13 cellular contexts compared by ENCODE assay signal in the genomic region with DNA sequence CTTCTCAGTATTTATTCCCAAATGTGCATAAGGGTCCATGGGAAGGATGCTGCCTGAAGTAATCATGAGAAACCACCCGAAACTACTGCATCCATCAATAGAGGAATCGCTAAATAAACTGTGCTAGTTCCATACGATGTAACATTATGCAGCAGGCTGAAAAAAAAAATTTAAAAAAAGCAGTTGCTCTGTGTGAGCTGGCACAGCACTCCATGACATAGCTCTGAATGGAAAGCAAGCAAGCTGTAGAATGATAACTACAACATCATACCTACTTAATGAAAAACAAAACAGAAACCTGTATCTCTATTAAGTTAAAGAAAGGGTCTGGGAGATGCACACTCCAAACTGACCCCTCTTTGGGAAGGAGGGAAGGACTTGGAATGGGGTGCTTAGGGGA. TPM values are rescaled to one million over a fixed set of nuclear protein-coding genes. Genes with fewer than 3 reads are reported as not detected.
DNase-seq lines count a peak whose midpoint lies in the region; ATAC-seq lines count a peak whose summit lies in the region.
"Had no signal": no experiment of that assay in that cellular context is flagged by ENCODE, and none has a peak within 500 bp of the region (broad histone marks: within the 10 kb centered on the region; RNA-seq: fewer than 3 reads in every experiment).

No MANE protein-coding gene starts in this region.

- H3K4me3 ChIP-seq in GM23248 (no peak overlapping the region), SJCRH30 (no peak overlapping the region), trophoblast cell (ENCODE audit: low read depth, low read length) (no peak overlapping the region)

- H3K79me1 ChIP-seq in trophoblast cell (ENCODE audit: low read length), result peaks cover 56% of the 10 kb centered on the region

- H2AK5ac ChIP-seq in trophoblast cell (ENCODE audit: low read length), result no peak overlapping the region

- H3K4me1 ChIP-seq in GM23248 (ENCODE audit: insufficient read depth) (peaks cover 62% of the 10 kb centered on the region), SJCRH30 (peaks cover 74% of the 10 kb centered on the region), trophoblast cell (ENCODE audit: control insufficient read depth in 1 of 2, insufficient read depth in 2 of 2, low read length in 2 of 2) (peaks cover 76 to 80% of the 10 kb centered on the region in 2 experiments)

- no peak overlapping the region for H3K23ac ChIP-seq in trophoblast cell (ENCODE audit: low read length)

- H3K4ac ChIP-seq in trophoblast cell (ENCODE audit: low read depth, low read length), result no peak overlapping the region

- H3K4me2 ChIP-seq in GM23248 (ENCODE audit: unreplicated experiment), result peak overlapping the region; percentile 63
- peak overlapping the region; percentile 32 for H3K4me2 ChIP-seq in trophoblast cell (ENCODE audit: low read length)

- H2BK12ac ChIP-seq in trophoblast cell (ENCODE audit: low read length), result no peak overlapping the region

- H3K18ac ChIP-seq in trophoblast cell (ENCODE audit: low read length), result peak overlapping the region; percentile 39

- H3K9me2 ChIP-seq in GM23248 (ENCODE audit: insufficient read depth), result no peaks in the 10 kb centered on the region

- peak overlapping the region; percentile 52 for H3K14ac ChIP-seq in trophoblast cell (ENCODE audit: low read length)

- peaks cover 64% of the 10 kb centered on the region for H3K79me2 ChIP-seq in GM23248 (ENCODE audit: insufficient read depth)
- H3K79me2 ChIP-seq in trophoblast cell (ENCODE audit: control insufficient read depth, insufficient read depth, low read length, poor library complexity), result peaks cover 22% of the 10 kb centered on the region

- peak overlapping the region; percentile 86 for H2BK5ac ChIP-seq in trophoblast cell (ENCODE audit: low read depth, low read length, poor library complexity)

- WGBS in GM23248 (ENCODE audit: low coverage in 1 of 2, low lambda C conversion rate in 2 of 2, missing lambda C conversion rate in 2 of 2), 2 experiments, result 27 to 33% methylated on average over 3 of the region's 3 CpGs
- WGBS in trophoblast cell (ENCODE audit: extremely low coverage, insufficient coverage, insufficient read length), result no CpG with 5 or more reads among the region's 3 CpGs

- DNase-seq in GM23248, result peak; percentile 63
- no peak for DNase-seq in SJCRH30
- no peak for DNase-seq in epithelial cell of prostate (ENCODE audit: low read depth, low spot score)
- no peak for DNase-seq in trophoblast cell
- DNase-seq in NCI-H82 treated with DMSO at 0.1 percent for 48 hours (lab: John Stamatoyannopoulos, UW; ENCODE audit: unreplicated experiment), result no peak
- DNase-seq in A172 (ENCODE audit: low spot score), result no peak
- no peak for DNase-seq in activated CD4-positive, alpha-beta T cell treated with anti-CD3 and anti-CD28 coated beads for 4 hours
- DNase-seq: activated CD4-positive, alpha-beta memory T cell treated with anti-CD3 and anti-CD28 coated beads, Interleukin-2, amount 10 ng/mL, durations not matched to agents 7 days and 5 days; CD4-positive, alpha-beta T cell; GDM1; stimulated activated naive CD8-positive, alpha-beta T cell treated with anti-CD3 and anti-CD28 coated beads, Interleukin-15, Interleukin-2, amounts not matched to agents 100 U/mL and 50 U/mL, for 24 hours; T-helper 9 cell had no signal

- H3K36me3 ChIP-seq in GM23248 (ENCODE audit: low read depth), result no peaks in the 10 kb centered on the region
- no peaks in the 10 kb centered on the region; the same call in 1 of the 2 replicates for H3K36me3 ChIP-seq in SJCRH30
- peaks cover 4 to 13% of the 10 kb centered on the region in 2 experiments for H3K36me3 ChIP-seq in trophoblast cell (ENCODE audit: control insufficient read depth in 1 of 2, insufficient read depth in 2 of 2, low read length in 2 of 2)

- peak overlapping the region; percentile 76 for H2BK120ac ChIP-seq in trophoblast cell (ENCODE audit: insufficient read depth, low read length, poor library complexity)

- H3K27me3 ChIP-seq in GM23248 (replicated peaks; ENCODE audit: insufficient read depth) (no peaks in the 10 kb centered on the region), SJCRH30 (no peaks in the 10 kb centered on the region), trophoblast cell (ENCODE audit: insufficient read depth, low read length) (no peaks in the 10 kb centered on the region)

- H4K91ac ChIP-seq in trophoblast cell (ENCODE audit: low read depth, low read length), result peak overlapping the region; percentile 95

- H4K8ac ChIP-seq in trophoblast cell (ENCODE audit: low read depth, low read length), result peak overlapping the region; percentile 22

- H4K12ac ChIP-seq in trophoblast cell (ENCODE audit: low read depth, low read length), result no peak overlapping the region

- H2AFZ ChIP-seq in GM23248 (no peak overlapping the region), trophoblast cell (ENCODE audit: insufficient read depth, low read length, poor library complexity) (no peak overlapping the region)

- peaks cover 54% of the 10 kb centered on the region for H3F3A ChIP-seq in GM23248 (ENCODE audit: insufficient read depth)

- H3K27ac ChIP-seq in GM23248 (peak overlapping the region; percentile 77), SJCRH30 (peak overlapping the region; percentile 92), epithelial cell of prostate (peak overlapping the region; percentile 71), trophoblast cell (ENCODE audit: low read depth, low read length) (peak overlapping the region; percentile 90)

- no peaks in the 10 kb centered on the region for H3K9me3 ChIP-seq in GM23248 (ENCODE audit: low read depth)
- no peaks in the 10 kb centered on the region for H3K9me3 ChIP-seq in SJCRH30 (replicated peaks)
- no peaks in the 10 kb centered on the region for H3K9me3 ChIP-seq in trophoblast cell (ENCODE audit: insufficient read depth, low read depth, low read length)

- no peaks in the 10 kb centered on the region for H4K20me1 ChIP-seq in GM23248 (ENCODE audit: insufficient read depth)

- in situ Hi-C loops in GM23248 (cut with MboI), result no loop called here

- H3K9ac ChIP-seq in GM23248 (peak overlapping the region; percentile 61), trophoblast cell (ENCODE audit: low read length) (no peak overlapping the region)

- no peak for ATAC-seq in GM21526 (IDR thresholded peaks at IDR 0.05; ENCODE audit: low FRiP score, unreplicated experiment)
- ATAC-seq: stimulated activated naive CD8-positive, alpha-beta T cell treated with anti-CD3 and anti-CD28 coated beads, Interleukin-15, Interleukin-2, amounts not matched to agents 100 U/mL and 50 U/mL, for 24 hours had no signal

RNA-seq across cellular contexts. Expression of gene SHB, which starts 49.3 kb away (rescaled TPM):
- 9.9 and 11.1 TPM in 2 replicates for total RNA-seq in GM23248 (2014; rRNA removed; shearing (Covaris generic))
- 3.9 and 4.4 TPM in 2 replicates for polyA plus RNA-seq in GM23248 (2016; fragmentation: Nextera tagmentation; extraction: Ambion mirVana)
- total RNA-seq in SJCRH30 (2014; rRNA removed; shearing (Covaris generic)), result 14.7 and 14.9 TPM in 2 replicates
- polyA plus RNA-seq in trophoblast cell (2013), result 21.8 and 22.1 TPM in 2 replicates
- total RNA-seq in A172 (2014; rRNA removed; shearing (Covaris generic)), result 15.1 and 19.8 TPM in 2 replicates
